ENCODE assay signal across 36 cellular contexts in genomic region chr10:7006614-7007013, GRCh38.
"Had no signal": no experiment of that assay in that cellular context is flagged by ENCODE, and none has a peak within 500 bp of the region (broad histone marks: within the 10 kb centered on the region; RNA-seq: fewer than 3 reads in every experiment).

No MANE protein-coding gene starts in this region.

- H3K9me3 ChIP-seq: adrenal gland, body of pancreas, breast epithelium had no signal

- H3K4me1 Mint-ChIP-seq: activated B cell treated with CpG ODN at 0.5 μM for 24 hours; activated naive CD8-positive, alpha-beta T cell treated with anti-CD3 and anti-CD28 coated beads for 36 hours; activated T-helper 17 cell treated with anti-CD3 and anti-CD28 coated beads, Interleukin-2, amount 50 U/mL, for 72 hours had no signal

- FAIRE-seq: astrocyte, TTC549 had no signal

- H3K36me3 ChIP-seq: adrenal gland, brain microvascular endothelial cell, breast epithelium had no signal

- H3K4me1 ChIP-seq: adrenal gland, body of pancreas, breast epithelium had no signal

- H3K4me3 Mint-ChIP-seq: activated B cell treated with CpG ODN at 0.5 μM for 24 hours; activated CD4-positive, alpha-beta memory T cell treated with anti-CD3 and anti-CD28 coated beads for 36 hours; activated CD4-positive, alpha-beta T cell treated with anti-CD3 and anti-CD28 coated beads, Interleukin-2, amount 10 ng/mL, durations not matched to agents 24 days and 14 days; activated CD8-positive, alpha-beta T cell treated with anti-CD3 and anti-CD28 coated beads for 36 hours; activated naive CD4-positive, alpha-beta T cell treated with anti-CD3 and anti-CD28 coated beads for 36 hours; activated naive CD8-positive, alpha-beta T cell treated with anti-CD3 and anti-CD28 coated beads for 36 hours; activated T-cell treated with anti-CD3 and anti-CD28 coated beads, Interleukin-2, amount 50 U/mL, for 4 hours; activated T-cell treated with anti-CD3 and anti-CD28 coated beads, Interleukin-2, amount 50 U/mL, for 72 hours; activated T-helper 1 cell treated with anti-CD3 and anti-CD28 coated beads, Interleukin-12 subunit alpha, Interleukin-12 subunit beta, Interleukin-2, Interleukin-4 antibody, amounts not matched to agents 30 ng/mL and 10 ng/mL and 1 ng/mL, durations not matched to agents 14 hours and 24 hours and 36 hours; activated T-helper 17 cell treated with anti-CD3 and anti-CD28 coated beads, Interleukin-2, amount 50 U/mL, for 72 hours; T-helper 1 cell treated with Interleukin-12 subunit alpha and Interleukin-12 subunit beta and Interleukin-4 antibody, amounts not matched to agents 30 μg/mL and 1 μg/mL, for 36 hours; T-helper 2 cell treated with Interferon-gamma antibody and Interleukin-4, amounts not matched to agents 5 μg/mL and 100 μg/mL, for 36 hours had no signal

- DNase-seq: activated B cell treated with CpG ODN at 0.5 μM for 24 hours; activated CD4-positive, alpha-beta memory T cell treated with anti-CD3 and anti-CD28 coated beads for 36 hours; activated CD4-positive, alpha-beta T cell treated with anti-CD3 and anti-CD28 coated beads for 4 hours; activated CD4-positive, alpha-beta T cell treated with anti-CD3 and anti-CD28 coated beads, Interleukin-2, amount 10 ng/mL, durations not matched to agents 24 days and 14 days; activated CD4-positive, alpha-beta T cell treated with anti-CD3 and anti-CD28 coated beads, Interleukin-2, amount 50 U/mL, for 1 hour; activated CD4-positive, alpha-beta T cell treated with anti-CD3 and anti-CD28 coated beads, Interleukin-2, amount 50 U/mL, for 4 hours; activated CD4-positive, CD25-positive, alpha-beta regulatory T cell treated with anti-CD3 and anti-CD28 coated beads, Interleukin-2, amount 50 U/mL, for 72 hours; activated CD8-positive, alpha-beta memory T cell treated with anti-CD3 and anti-CD28 coated beads, Interleukin-2, amount 50 U/mL, for 4 hours; activated CD8-positive, alpha-beta T cell treated with anti-CD3 and anti-CD28 coated beads for 36 hours; activated effector memory CD4-positive, alpha-beta T cell treated with anti-CD3 and anti-CD28 coated beads, Interleukin-2, amount 50 U/mL, for 16 hours; activated gamma-delta T cell treated with Interleukin-2 at 50 U/mL for 16 hours; activated naive CD4-positive, alpha-beta T cell; activated naive CD4-positive, alpha-beta T cell treated with anti-CD3 and anti-CD28 coated beads for 36 hours; activated naive CD4-positive, alpha-beta T cell treated with anti-CD3 and anti-CD28 coated beads, Interleukin-2, amount 50 U/mL, for 16 hours; activated naive CD8-positive, alpha-beta T cell treated with anti-CD3 and anti-CD28 coated beads for 36 hours; activated T-cell treated with anti-CD3 and anti-CD28 coated beads for 4 hours; activated T-cell treated with anti-CD3 and anti-CD28 coated beads, Interleukin-2, amount 50 U/mL, for 1 hour; activated T-cell treated with anti-CD3 and anti-CD28 coated beads, Interleukin-2, amount 50 U/mL, for 4 hours; activated T-cell treated with anti-CD3 and anti-CD28 coated beads, Interleukin-2, amount 50 U/mL, for 72 hours; adrenal gland; amniotic stem cell; aorta; body of pancreas; brain microvascular endothelial cell; central memory CD4-positive, alpha-beta T cell; T-helper 2 cell; T-helper 9 cell had no signal

- H3K27ac Mint-ChIP-seq: activated B cell treated with CpG ODN at 0.5 μM for 24 hours; activated CD4-positive, alpha-beta memory T cell treated with anti-CD3 and anti-CD28 coated beads for 36 hours; activated CD4-positive, alpha-beta T cell treated with anti-CD3 and anti-CD28 coated beads, Interleukin-2, amount 10 ng/mL, durations not matched to agents 24 days and 14 days; activated CD8-positive, alpha-beta T cell treated with anti-CD3 and anti-CD28 coated beads for 36 hours; activated naive CD4-positive, alpha-beta T cell treated with anti-CD3 and anti-CD28 coated beads for 36 hours; activated naive CD4-positive, alpha-beta T cell treated with anti-CD3 and anti-CD28 coated beads, Interleukin-2, amount 50 U/mL, for 72 hours; activated naive CD8-positive, alpha-beta T cell treated with anti-CD3 and anti-CD28 coated beads for 36 hours; activated T-cell treated with anti-CD3 and anti-CD28 coated beads, Interleukin-2, amount 50 U/mL, for 72 hours; activated T-helper 1 cell treated with anti-CD3 and anti-CD28 coated beads, Interleukin-12 subunit alpha, Interleukin-12 subunit beta, Interleukin-2, Interleukin-4 antibody, amounts not matched to agents 30 ng/mL and 10 ng/mL and 1 ng/mL, durations not matched to agents 14 hours and 24 hours and 36 hours; activated T-helper 17 cell treated with anti-CD3 and anti-CD28 coated beads, Interleukin-2, amount 50 U/mL, for 72 hours; T-helper 1 cell treated with Interleukin-12 subunit alpha and Interleukin-12 subunit beta and Interleukin-4 antibody, amounts not matched to agents 30 μg/mL and 1 μg/mL, for 36 hours; T-helper 2 cell treated with Interferon-gamma antibody and Interleukin-4, amounts not matched to agents 5 μg/mL and 100 μg/mL, for 36 hours had no signal

- H3K27me3 Mint-ChIP-seq: activated CD4-positive, alpha-beta memory T cell treated with anti-CD3 and anti-CD28 coated beads for 36 hours; activated CD8-positive, alpha-beta T cell treated with anti-CD3 and anti-CD28 coated beads for 36 hours; activated naive CD8-positive, alpha-beta T cell treated with anti-CD3 and anti-CD28 coated beads for 36 hours; activated T-helper 17 cell treated with anti-CD3 and anti-CD28 coated beads, Interleukin-2, amount 50 U/mL, for 72 hours had no signal

- H3K27ac ChIP-seq: adrenal gland, body of pancreas, brain microvascular endothelial cell, breast epithelium, VCaP had no signal

- ATAC-seq: activated CD8-positive, alpha-beta T cell treated with anti-CD3 and anti-CD28 coated beads for 36 hours; activated naive CD4-positive, alpha-beta T cell treated with anti-CD3 and anti-CD28 coated beads, Interleukin-2, amount 50 U/mL, for 72 hours; activated T-cell treated with anti-CD3 and anti-CD28 coated beads, Interleukin-2, amount 50 U/mL, for 4 hours; activated T-cell treated with anti-CD3 and anti-CD28 coated beads, Interleukin-2, amount 50 U/mL, for 72 hours; activated T-helper 17 cell treated with anti-CD3 and anti-CD28 coated beads, Interleukin-2, amount 50 U/mL, for 72 hours; body of pancreas had no signal

- H3K9me3 Mint-ChIP-seq: activated CD4-positive, alpha-beta memory T cell treated with anti-CD3 and anti-CD28 coated beads for 36 hours; activated CD4-positive, alpha-beta T cell treated with anti-CD3 and anti-CD28 coated beads, Interleukin-2, amount 10 ng/mL, durations not matched to agents 24 days and 14 days; activated CD8-positive, alpha-beta T cell treated with anti-CD3 and anti-CD28 coated beads for 36 hours; activated naive CD4-positive, alpha-beta T cell treated with anti-CD3 and anti-CD28 coated beads for 36 hours; activated naive CD4-positive, alpha-beta T cell treated with anti-CD3 and anti-CD28 coated beads, Interleukin-2, amount 50 U/mL, for 72 hours; activated naive CD8-positive, alpha-beta T cell treated with anti-CD3 and anti-CD28 coated beads for 36 hours; activated T-cell treated with anti-CD3 and anti-CD28 coated beads, Interleukin-2, amount 50 U/mL, for 4 hours; activated T-cell treated with anti-CD3 and anti-CD28 coated beads, Interleukin-2, amount 50 U/mL, for 72 hours; T-helper 1 cell treated with Interleukin-12 subunit alpha and Interleukin-12 subunit beta and Interleukin-4 antibody, amounts not matched to agents 30 μg/mL and 1 μg/mL, for 36 hours; T-helper 2 cell treated with Interferon-gamma antibody and Interleukin-4, amounts not matched to agents 5 μg/mL and 100 μg/mL, for 36 hours had no signal

- H3K4me3 ChIP-seq: adrenal gland, body of pancreas, breast epithelium had no signal

- H3K27me3 ChIP-seq: adrenal gland, body of pancreas, brain microvascular endothelial cell, breast epithelium had no signal

- H3K36me3 Mint-ChIP-seq: activated CD4-positive, alpha-beta memory T cell treated with anti-CD3 and anti-CD28 coated beads for 36 hours; activated naive CD4-positive, alpha-beta T cell treated with anti-CD3 and anti-CD28 coated beads, Interleukin-2, amount 50 U/mL, for 72 hours; activated naive CD8-positive, alpha-beta T cell treated with anti-CD3 and anti-CD28 coated beads for 36 hours had no signal
